In genomic region chr2:32948266-32948665, GRCh38 we compare ENCODE assay signal across 1 cellular context.
TF ChIP-seq lines count a peak whose summit lies in the region.

No MANE protein-coding gene starts in this region.

TF ChIP-seq in GM23338, 12 proteins besides CTCF, POLR2A, EP300 and RAD21 (continued from another document):
- TF ChIP-seq ETS1 (IDR thresholded peaks at IDR 0.05) = no peak
- TF ChIP-seq STAT1 (IDR thresholded peaks at IDR 0.05; ENCODE audit: unreplicated experiment) = no peak
- TF ChIP-seq CREB1 (CRISPR knock-in tag; IDR thresholded peaks at IDR 0.05; ENCODE audit: low read depth) = no peak
- no peak for TF ChIP-seq REST (IDR thresholded peaks at IDR 0.05; ENCODE audit: unreplicated experiment)
- no peak for TF ChIP-seq NANOG (IDR thresholded peaks at IDR 0.05; ENCODE audit: borderline replicate concordance)
